ENCODE assay signal across 20 cellular contexts in genomic region chr15:73813071-73813470, GRCh38. TPM values are rescaled to one million over a fixed set of nuclear protein-coding genes. Genes with fewer than 3 reads are reported as not detected.
"Had no signal": no experiment of that assay in that cellular context is flagged by ENCODE, and none has a peak within 500 bp of the region (broad histone marks: within the 10 kb centered on the region; RNA-seq: fewer than 3 reads in every experiment).

No MANE protein-coding gene starts in this region.

- H3K9me3 Mint-ChIP-seq: effector memory CD8-positive, alpha-beta T cell; memory B cell; natural killer cell treated with Interleukin-12 subunit alpha and Interleukin-12 subunit beta and Interleukin-15 and Interleukin-18, amount 100 ng/mL, for 72 hours; neural progenitor cell; stimulated activated memory B cell treated with anti-CD40 and anti-IgM and Interleukin-4, amounts not matched to agents 10 μg/mL and 1 μg/mL and 100 μg/mL, for 72 hours had no signal

- DNase-seq: cortex of kidney; effector memory CD8-positive, alpha-beta T cell; foreskin fibroblast; gastrocnemius medialis; head of caudate nucleus; kidney; naive B cell; psoas muscle; right cardiac atrium; sigmoid colon; stimulated activated CD4-positive, alpha-beta T cell treated with anti-CD3 and anti-CD28 coated beads, Interleukin-4, amount 100 ng/mL, for 4 hours; stimulated activated naive CD8-positive, alpha-beta T cell treated with anti-CD3 and anti-CD28 coated beads, Interleukin-15, Interleukin-2, amounts not matched to agents 100 U/mL and 50 U/mL, for 24 hours; testis; tibial artery; upper lobe of left lung had no signal

- H3K4me3 Mint-ChIP-seq: effector memory CD8-positive, alpha-beta T cell; memory B cell; naive B cell; natural killer cell treated with Interleukin-12 subunit alpha and Interleukin-12 subunit beta and Interleukin-15 and Interleukin-18, amount 100 ng/mL, for 72 hours; neural progenitor cell; stimulated activated memory B cell treated with anti-CD40 and anti-IgM and Interleukin-4, amounts not matched to agents 10 μg/mL and 1 μg/mL and 100 μg/mL, for 72 hours had no signal

- H3K27ac Mint-ChIP-seq: effector memory CD8-positive, alpha-beta T cell; memory B cell; natural killer cell treated with Interleukin-12 subunit alpha and Interleukin-12 subunit beta and Interleukin-15 and Interleukin-18, amount 100 ng/mL, for 72 hours; neural progenitor cell; stimulated activated memory B cell treated with anti-CD40 and anti-IgM and Interleukin-4, amounts not matched to agents 10 μg/mL and 1 μg/mL and 100 μg/mL, for 72 hours had no signal

- H3K36me3 Mint-ChIP-seq: memory B cell; naive B cell; natural killer cell treated with Interleukin-12 subunit alpha and Interleukin-12 subunit beta and Interleukin-15 and Interleukin-18, amount 100 ng/mL, for 72 hours; neural progenitor cell; stimulated activated memory B cell treated with anti-CD40 and anti-IgM and Interleukin-4, amounts not matched to agents 10 μg/mL and 1 μg/mL and 100 μg/mL, for 72 hours had no signal

- H3K4me1 Mint-ChIP-seq: naive B cell; stimulated activated memory B cell treated with anti-CD40 and anti-IgM and Interleukin-4, amounts not matched to agents 10 μg/mL and 1 μg/mL and 100 μg/mL, for 72 hours had no signal

RNA-seq across cellular contexts. Expression of gene INSYN1, which starts 59.9 kb away (rescaled TPM):
- total RNA-seq: mononuclear cell; natural killer cell treated with Interleukin-12 subunit alpha and Interleukin-12 subunit beta and Interleukin-15 and Interleukin-18, amount 100 ng/mL, for 72 hours had no signal
